9 cellular contexts compared by ENCODE assay signal in the genomic region with DNA sequence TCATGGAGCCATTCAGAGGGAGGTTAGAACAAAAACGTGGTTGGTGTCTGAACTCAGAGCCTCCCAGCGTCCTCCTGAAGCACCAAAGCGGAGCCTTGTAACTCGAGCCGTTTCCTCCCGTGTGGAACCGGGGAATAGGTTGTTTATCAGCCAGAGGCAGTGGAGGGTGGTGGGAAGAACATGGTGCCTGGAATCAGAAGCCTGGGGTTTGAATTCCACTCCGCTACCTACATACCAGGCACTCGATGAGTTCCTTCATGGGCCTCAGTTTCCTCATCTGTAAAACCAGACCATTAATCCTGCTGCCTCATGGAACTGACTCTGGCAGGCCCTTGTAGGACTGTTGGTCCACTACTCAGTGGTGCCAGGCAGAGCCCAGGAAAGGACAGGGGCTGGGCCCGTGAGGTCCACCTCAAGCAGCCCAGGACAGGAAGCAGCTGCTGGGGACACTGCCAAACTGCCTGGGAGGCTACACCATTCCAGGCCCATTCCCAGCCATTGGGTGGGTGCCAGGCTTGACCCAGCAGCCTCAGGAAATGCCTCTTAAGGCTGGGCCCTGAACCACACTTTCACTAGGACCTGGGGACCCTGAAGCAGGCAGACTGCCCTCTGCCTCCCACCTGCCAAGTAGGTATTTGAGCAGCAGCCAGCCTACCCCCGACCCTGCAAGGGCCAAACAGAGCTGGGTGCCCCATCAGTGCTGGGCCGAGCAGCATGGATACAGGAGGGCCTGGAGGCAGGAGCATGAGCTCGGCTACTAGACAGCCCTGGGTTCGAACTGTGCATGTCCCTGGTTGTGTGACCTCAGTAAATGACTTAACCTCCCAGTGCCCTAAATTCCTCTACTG. TPM values are rescaled to one million over a fixed set of nuclear protein-coding genes. Genes with fewer than 3 reads are reported as not detected.
DNase-seq lines count a peak whose midpoint lies in the region; ATAC-seq and TF ChIP-seq lines count a peak whose summit lies in the region.
"Had no signal": no experiment of that assay in that cellular context is flagged by ENCODE, and none has a peak within 500 bp of the region (broad histone marks: within the 10 kb centered on the region; RNA-seq: fewer than 3 reads in every experiment).

No MANE protein-coding gene starts in this region.

- H3K9me3 ChIP-seq in ovary = no peaks in the 10 kb centered on the region

- H3K27me3 ChIP-seq in ovary = no peaks in the 10 kb centered on the region

- TF ChIP-seq POLR2A in ovary (IDR thresholded peaks at IDR 0.05) = no peak

- no peak for TF ChIP-seq CTCF in ovary (IDR thresholded peaks at IDR 0.05)

- no peak for TF ChIP-seq EP300 in ovary (IDR thresholded peaks at IDR 0.05)

- no peaks in the 10 kb centered on the region for H3K36me3 ChIP-seq in ovary

- peaks cover 12% of the 10 kb centered on the region for H3K4me1 ChIP-seq in ovary (ENCODE audit: insufficient read depth)

- intact Hi-C loops in ovary (cut with DNase I) = loop anchor here (2.0 to 5.0 kb wide), 2 partner anchors 80 to 82 kb away; no protein-coding TSS in a partner anchor

- peak overlapping the region in 1 of 2 donors; percentile 42 for H3K27ac ChIP-seq in ovary

- no peak for ATAC-seq in GM19452 (IDR thresholded peaks at IDR 0.05; ENCODE audit: unreplicated experiment)

- DNase-seq in EH (ENCODE audit: low read depth) = peak; percentile 79
- DNase-seq in NCI-H510A (lab: John Stamatoyannopoulos, UW) = peak; percentile 47
- DNase-seq in fibroblast of peridontal ligament (ENCODE audit: extremely low read depth) = peak; percentile 29
- peak; percentile 45 to 74 (median 55) for DNase-seq in ovary
- DNase-seq in stimulated activated CD4-positive, alpha-beta T cell treated with anti-CD3 and anti-CD28 coated beads, Interleukin-1b, Interleukin-23, amount 100 ng/mL, for 48 hours = no peak
- DNase-seq in germinal center (ENCODE audit: low spot score) = no peak
- DNase-seq in activated CD4-positive, alpha-beta T cell treated with anti-CD3 and anti-CD28 coated beads, Interleukin-2, amount 50 U/mL, for 4 hours = no peak
- DNase-seq: NCI-H146 had no signal

- 37 to 45% (median 40%) methylated on average over 14 of the region's 14 CpGs for WGBS in ovary, 3 donors

- no peak overlapping the region for H3K4me3 ChIP-seq in ovary

RNA-seq across cellular contexts. Expression of a gene that starts 33.4 kb away (rescaled TPM):
- 10 to 100 TPM in 6 of 7 donors, 1 to 10 TPM in 1; 6.6 to 19.7 (median 15.2) TPM for total RNA-seq in ovary
- polyA plus RNA-seq in ovary = 10 to 100 TPM in 1 of 2 donors, 1 to 10 TPM in 1; 9.6 to 22.2 TPM

Comparison
In these comparisons a context has a peak if more than half of its experiments do, and no peak if none do; other contexts are left out.
1. DNase-seq: peak in EH (single experiment), NCI-H510A (single experiment), fibroblast of peridontal ligament (single experiment) and ovary (5 of 5); none in stimulated activated CD4-positive, alpha-beta T cell treated with anti-CD3 and anti-CD28 coated beads, Interleukin-1b, Interleukin-23, amount 100 ng/mL, for 48 hours (single experiment), germinal center (single experiment) and activated CD4-positive, alpha-beta T cell treated with anti-CD3 and anti-CD28 coated beads, Interleukin-2, amount 50 U/mL, for 4 hours (0 of 2).